33 cellular contexts compared by ENCODE assay signal in genomic region chr17:19403021-19403420, GRCh38. TPM values are rescaled to one million over a fixed set of nuclear protein-coding genes. Genes with fewer than 3 reads are reported as not detected.
"Had no signal": no experiment of that assay in that cellular context is flagged by ENCODE, and none has a peak within 500 bp of the region (broad histone marks: within the 10 kb centered on the region; RNA-seq: fewer than 3 reads in every experiment).

No MANE protein-coding gene starts in this region.

- H3K27me3 ChIP-seq: dorsolateral prefrontal cortex, gastrocnemius medialis, ovary, tibial nerve, upper lobe of left lung had no signal

- H3K27ac ChIP-seq: dorsolateral prefrontal cortex, epithelial cell of prostate, gastrocnemius medialis, ovary, psoas muscle, thoracic aorta had no signal

- H3K4me3 ChIP-seq: dorsolateral prefrontal cortex, gastrocnemius medialis, lung, ovary, psoas muscle, thoracic aorta, tibial nerve, upper lobe of left lung had no signal

- DNase-seq: effector CD4-positive, alpha-beta T cell; endodermal cell; foreskin fibroblast; gastrocnemius medialis; head of caudate nucleus; hippocampal formation; kidney glomerular epithelial cell; left colon; midbrain; naive thymus-derived CD4-positive, alpha-beta T cell; nephron progenitor cell; occipital lobe; ovary; psoas muscle; right cardiac atrium; small intestine; stimulated activated CD4-positive, alpha-beta T cell treated with anti-CD3 and anti-CD28 coated beads, Interleukin-15, amount 100 ng/mL, for 24 hours; stimulated activated CD4-positive, alpha-beta T cell treated with anti-CD3 and anti-CD28 coated beads, Interleukin-2, amount 100 ng/mL, for 48 hours; stimulated activated naive B cell treated with anti-CD40 and anti-IgM and Interleukin-4, amounts not matched to agents 10 μg/mL and 1 μg/mL and 100 μg/mL, for 72 hours; upper lobe of left lung had no signal

- H3K27me3 Mint-ChIP-seq: stimulated activated naive CD8-positive, alpha-beta T cell treated with anti-CD3 and anti-CD28 coated beads, Interleukin-15, Interleukin-2, amounts not matched to agents 100 ng/mL and 50 ng/mL, for 24 hours had no signal

- H3K9me3 Mint-ChIP-seq: endodermal cell; nephron progenitor cell; stimulated activated naive CD8-positive, alpha-beta T cell treated with anti-CD3 and anti-CD28 coated beads, Interleukin-15, Interleukin-2, amounts not matched to agents 100 ng/mL and 50 ng/mL, for 24 hours had no signal

- H3K4me1 Mint-ChIP-seq: memory B cell; stimulated activated naive B cell treated with anti-CD40 and anti-IgM and Interleukin-4, amounts not matched to agents 10 μg/mL and 1 μg/mL and 100 μg/mL, for 72 hours had no signal

- FAIRE-seq: colon, islet of Langerhans, small intestine, urothelium cell line had no signal

- H3K27ac Mint-ChIP-seq: endodermal cell; memory B cell; naive thymus-derived CD4-positive, alpha-beta T cell; nephron progenitor cell; stimulated activated naive B cell treated with anti-CD40 and anti-IgM and Interleukin-4, amounts not matched to agents 10 μg/mL and 1 μg/mL and 100 μg/mL, for 72 hours; stimulated activated naive CD8-positive, alpha-beta T cell treated with anti-CD3 and anti-CD28 coated beads, Interleukin-15, Interleukin-2, amounts not matched to agents 100 ng/mL and 50 ng/mL, for 24 hours had no signal

- H3K4me1 ChIP-seq: psoas muscle had no signal

- H3K9me3 ChIP-seq: gastrocnemius medialis, ovary, psoas muscle, thoracic aorta, tibial nerve, upper lobe of left lung had no signal

- H3K4me3 Mint-ChIP-seq: endodermal cell; memory B cell; naive thymus-derived CD4-positive, alpha-beta T cell; nephron progenitor cell; stimulated activated naive B cell treated with anti-CD40 and anti-IgM and Interleukin-4, amounts not matched to agents 10 μg/mL and 1 μg/mL and 100 μg/mL, for 72 hours; stimulated activated naive CD8-positive, alpha-beta T cell treated with anti-CD3 and anti-CD28 coated beads, Interleukin-15, Interleukin-2, amounts not matched to agents 100 ng/mL and 50 ng/mL, for 24 hours had no signal

- H3K36me3 ChIP-seq: gastrocnemius medialis, ovary, thoracic aorta, tibial nerve, upper lobe of left lung had no signal

- H3K36me3 Mint-ChIP-seq: memory B cell; stimulated activated naive B cell treated with anti-CD40 and anti-IgM and Interleukin-4, amounts not matched to agents 10 μg/mL and 1 μg/mL and 100 μg/mL, for 72 hours had no signal

- ATAC-seq: esophagus mucosa; gastrocnemius medialis; left colon; naive thymus-derived CD4-positive, alpha-beta T cell; psoas muscle; right cardiac atrium; stimulated activated naive B cell treated with anti-CD40 and anti-IgM and Interleukin-4, amounts not matched to agents 10 μg/mL and 1 μg/mL and 100 μg/mL, for 72 hours had no signal

RNA-seq across cellular contexts. Expression of gene RNF112, which starts 8.0 kb away (rescaled TPM):
- total RNA-seq: renal cortical epithelial cell had no signal

RNA-seq across cellular contexts. Expression of gene MFAP4, which starts 16.0 kb away (rescaled TPM):
- total RNA-seq: glomerular endothelial cell; naive thymus-derived CD4-positive, alpha-beta T cell had no signal
- polyA plus RNA-seq: naive thymus-derived CD4-positive, alpha-beta T cell had no signal
